In the genomic region with DNA sequence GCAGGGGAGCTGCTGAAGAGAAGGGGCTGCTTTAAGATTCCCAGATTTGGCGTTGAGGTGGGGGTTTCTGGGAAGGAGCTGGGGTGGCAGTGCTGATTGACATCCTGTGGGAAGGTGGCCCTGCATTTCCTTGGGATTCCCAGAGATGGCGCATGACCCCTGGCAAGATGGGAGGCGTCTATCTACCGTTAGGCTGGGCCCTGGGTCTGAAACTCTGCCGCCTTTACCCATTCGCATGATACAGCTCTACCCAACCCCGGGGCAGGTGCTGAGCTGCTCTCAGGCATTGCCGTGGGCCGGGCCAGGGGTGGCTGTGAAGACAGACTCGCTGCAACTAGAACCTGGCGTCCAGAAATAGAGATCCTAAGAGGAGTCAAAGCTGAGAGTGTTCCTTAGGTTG, we compare ENCODE assay signal across 11 cellular contexts. TPM values are rescaled to one million over a fixed set of nuclear protein-coding genes. Genes with fewer than 3 reads are reported as not detected.
A peak's percentile ranks its signal among the peaks of the same experiment; 100 is the strongest.
DNase-seq lines count a peak whose midpoint lies in the region; ATAC-seq, FAIRE-seq and TF ChIP-seq lines count a peak whose summit lies in the region.
"Had no signal": no experiment of that assay in that cellular context is flagged by ENCODE, and none has a peak within 500 bp of the region (broad histone marks: within the 10 kb centered on the region; RNA-seq: fewer than 3 reads in every experiment).

No MANE protein-coding gene starts in this region.

- no peak overlapping the region for H3K4me2 ChIP-seq in endothelial cell of umbilical vein (ENCODE audit: insufficient read depth, low read length)

- no peak overlapping the region for H3K27ac Mint-ChIP-seq in nephron
- H3K27ac Mint-ChIP-seq in stimulated activated effector memory CD8-positive, alpha-beta T cell treated with anti-CD3 and anti-CD28 coated beads, Interleukin-12 subunit alpha, Interleukin-12 subunit beta, amount 100 ng/mL, for 72 hours: no peak overlapping the region

- DNase-seq in ELF-1 (ENCODE audit: low read depth, low spot score) (peak; percentile 41), NT2/D1 (ENCODE audit: low read depth, low spot score) (peak; percentile 46), endothelial cell of umbilical vein (ENCODE audit: low read depth, low spot score) (no peak), NCI-H446 treated with DMSO at 0.1 percent for 48 hours (lab: John Stamatoyannopoulos, UW) (no peak), esophagus muscularis mucosa (ENCODE audit: extremely low spot score) (no peak)
- DNase-seq in stimulated activated effector memory CD8-positive, alpha-beta T cell treated with anti-CD3 and anti-CD28 coated beads, Interleukin-12 subunit alpha, Interleukin-12 subunit beta, amount 100 ng/mL, for 72 hours (ENCODE audit: low spot score in 2 of 2): no peak
- DNase-seq: NCI-H2107; spleen; stimulated activated naive CD8-positive, alpha-beta T cell treated with anti-CD3 and anti-CD28 coated beads, Interleukin-15, Interleukin-2, amounts not matched to agents 100 U/mL and 50 U/mL, for 24 hours had no signal

- no peaks in the 10 kb centered on the region for H3K79me2 ChIP-seq in endothelial cell of umbilical vein (ENCODE audit: control insufficient read depth, insufficient read depth, low read length)

- dilution Hi-C loops in endothelial cell of umbilical vein (cut with MboI; ENCODE audit: extremely low pct_ligation_motif_present, low sequenced_read_pairs): no loop called here

- no peaks in the 10 kb centered on the region for H3K27me3 ChIP-seq in NT2/D1 (ENCODE audit: insufficient read depth, insufficient read length)
- no peaks in the 10 kb centered on the region for H3K27me3 ChIP-seq in endothelial cell of umbilical vein (ENCODE audit: control insufficient read depth in 2 of 2, insufficient read depth in 2 of 2, low read length in 2 of 2)
- peaks cover 0 to 2% (median under 1%) of the 10 kb centered on the region in 4 donors for H3K27me3 ChIP-seq in esophagus muscularis mucosa

- WGBS in esophagus muscularis mucosa: 72% methylated on average over 11 of the region's 11 CpGs

- peaks cover 12% of the 10 kb centered on the region for H3K4me1 ChIP-seq in NT2/D1 (ENCODE audit: insufficient read depth, insufficient read length)
- H3K4me1 ChIP-seq in endothelial cell of umbilical vein (ENCODE audit: control insufficient read depth, extremely low read depth, insufficient read depth, low read length): no peaks in the 10 kb centered on the region
- peaks cover 0 to 26% (median 0%) of the 10 kb centered on the region in 4 donors for H3K4me1 ChIP-seq in esophagus muscularis mucosa

- no TSS peak for BruUV-seq in endothelial cell of umbilical vein (replicated peaks; lab: Mats Ljungman, UMichigan)

- H3K9me3 Mint-ChIP-seq in nephron: no peaks in the 10 kb centered on the region
- no peaks in the 10 kb centered on the region for H3K9me3 Mint-ChIP-seq in stimulated activated effector memory CD8-positive, alpha-beta T cell treated with anti-CD3 and anti-CD28 coated beads, Interleukin-12 subunit alpha, Interleukin-12 subunit beta, amount 100 ng/mL, for 72 hours

- H4K20me1 ChIP-seq in endothelial cell of umbilical vein (replicated peaks; ENCODE audit: control insufficient read depth, extremely low read depth, insufficient read depth, low read length): no peaks in the 10 kb centered on the region

- H3K9me3 ChIP-seq in NT2/D1 (ENCODE audit: insufficient read depth, low read length) (no peaks in the 10 kb centered on the region), endothelial cell of umbilical vein (replicated peaks; ENCODE audit: control insufficient read depth, insufficient read depth, low read length) (no peaks in the 10 kb centered on the region), esophagus muscularis mucosa (no peaks in the 10 kb centered on the region)
- H3K9me3 ChIP-seq: spleen had no signal

- CTCF ChIA-PET in endothelial cell of umbilical vein (lab: Charles Lee): interaction anchor here (0.8 to 1.6 kb wide), 6 partner anchors 13 to 65 kb away, joined by 3 to 5 read pairs (median 3); no protein-coding TSS in a partner anchor

- TF ChIP-seq CTCF in endothelial cell of umbilical vein (IDR thresholded peaks at IDR 0.05; ENCODE audit: extremely low read depth in 1 of 2, insufficient read depth in 1 of 2, low read depth in 1 of 2, low read length in 2 of 2) (peak in 1 of 2 donors; percentile 39), nephron (IDR thresholded peaks at IDR 0.05; ENCODE audit: unreplicated experiment in 3 of 3) (peak in 2 of 3 experiments; percentile 16 to 23), esophagus muscularis mucosa (IDR thresholded peaks at IDR 0.05) (no peak)

- no peak overlapping the region for H3K4me3 Mint-ChIP-seq in nephron
- H3K4me3 Mint-ChIP-seq in stimulated activated effector memory CD8-positive, alpha-beta T cell treated with anti-CD3 and anti-CD28 coated beads, Interleukin-12 subunit alpha, Interleukin-12 subunit beta, amount 100 ng/mL, for 72 hours: no peak overlapping the region

- intact Hi-C loops in endothelial cell of umbilical vein (cut with micrococcal nuclease) (no loop called here), esophagus muscularis mucosa (cut with DNase I) (no loop called here)

- no peak for TF ChIP-seq POLR2A in endothelial cell of umbilical vein (IDR thresholded peaks at IDR 0.05; ENCODE audit: low read depth, low read length)
- no peak for TF ChIP-seq POLR2A in esophagus muscularis mucosa (IDR thresholded peaks at IDR 0.05; ENCODE audit: low read depth)

- FAIRE-seq in endothelial cell of umbilical vein (lab: Jason Lieb, UNC): peak; percentile 33

- H3K4me1 Mint-ChIP-seq in nephron: peaks cover 13% of the 10 kb centered on the region
- H3K4me1 Mint-ChIP-seq in stimulated activated effector memory CD8-positive, alpha-beta T cell treated with anti-CD3 and anti-CD28 coated beads, Interleukin-12 subunit alpha, Interleukin-12 subunit beta, amount 100 ng/mL, for 72 hours: no peaks in the 10 kb centered on the region

- H3K36me3 ChIP-seq in NT2/D1 (ENCODE audit: insufficient read depth, insufficient read length, low read length) (peaks cover 51% of the 10 kb centered on the region), endothelial cell of umbilical vein (ENCODE audit: control insufficient read depth in 2 of 2, extremely low read depth in 1 of 2, insufficient read depth in 2 of 2, low read length in 2 of 2) (peaks cover 0 to 2% of the 10 kb centered on the region in 2 experiments), esophagus muscularis mucosa (peaks cover 0 to 11% (median 4%) of the 10 kb centered on the region in 4 donors)

- POLR2A ChIA-PET in endothelial cell of umbilical vein (lab: Charles Lee): no interaction called here

- H3K4me3 ChIP-seq in NT2/D1 (ENCODE audit: insufficient read length, low read depth): no peak overlapping the region
- H3K4me3 ChIP-seq in endothelial cell of umbilical vein (replicated peaks in 1 of 3; ENCODE audit: insufficient read depth in 1 of 3, low read depth in 1 of 3, low read length in 3 of 3): no peak overlapping the region
- no peak overlapping the region for H3K4me3 ChIP-seq in esophagus muscularis mucosa
- H3K4me3 ChIP-seq: spleen had no signal

- H3K27me3 Mint-ChIP-seq in nephron (ENCODE audit: low read depth): peaks cover 4% of the 10 kb centered on the region

- H3K36me3 Mint-ChIP-seq in nephron (ENCODE audit: low read depth): peaks cover 4% of the 10 kb centered on the region
- peaks cover 15% of the 10 kb centered on the region for H3K36me3 Mint-ChIP-seq in stimulated activated effector memory CD8-positive, alpha-beta T cell treated with anti-CD3 and anti-CD28 coated beads, Interleukin-12 subunit alpha, Interleukin-12 subunit beta, amount 100 ng/mL, for 72 hours

- H3K9me1 ChIP-seq in endothelial cell of umbilical vein (replicated peaks; ENCODE audit: control insufficient read depth, extremely low read depth, insufficient read depth, low read length): no peaks in the 10 kb centered on the region

- no peak for TF ChIP-seq EP300 in esophagus muscularis mucosa (IDR thresholded peaks at IDR 0.05)

- H3K27ac ChIP-seq in endothelial cell of umbilical vein (ENCODE audit: insufficient read depth, low read depth, low read length) (no peak overlapping the region), esophagus muscularis mucosa (replicated peaks in 1 of 4) (no peak overlapping the region)
- H3K27ac ChIP-seq: spleen had no signal

- peak overlapping the region; percentile 8 for H3K9ac ChIP-seq in NT2/D1 (ENCODE audit: insufficient read length, low read depth)
- no peak overlapping the region for H3K9ac ChIP-seq in endothelial cell of umbilical vein (replicated peaks; ENCODE audit: extremely low read depth, insufficient read depth, low read length)

- ATAC-seq in HG03354 (IDR thresholded peaks at IDR 0.05; ENCODE audit: poor library complexity, severe bottlenecking, unreplicated experiment): no peak
- no peak for ATAC-seq in stimulated activated effector memory CD8-positive, alpha-beta T cell treated with anti-CD3 and anti-CD28 coated beads, Interleukin-12 subunit alpha, Interleukin-12 subunit beta, amount 100 ng/mL, for 72 hours
- ATAC-seq: stimulated activated naive CD8-positive, alpha-beta T cell treated with anti-CD3 and anti-CD28 coated beads, Interleukin-15, Interleukin-2, amounts not matched to agents 100 U/mL and 50 U/mL, for 24 hours had no signal

- H2AFZ ChIP-seq in endothelial cell of umbilical vein (ENCODE audit: low read depth, low read length): no peak overlapping the region

RNA-seq across cellular contexts. Expression of gene MVD, which starts 9.9 kb away (rescaled TPM):
- 117 and 142 TPM in 2 replicates for total RNA-seq in endothelial cell of umbilical vein
- 60.3 and 64.4 TPM in 2 replicates for polyA plus RNA-seq in endothelial cell of umbilical vein
- 33.2 and 45.5 TPM in 2 replicates for polyA plus RNA-seq in endothelial cell of umbilical vein (2011; cell fraction: cytosol; rRNA removed)
- polyA plus RNA-seq in endothelial cell of umbilical vein (2011; cell fraction: nucleus; rRNA removed): 93.3 and 135 TPM in 2 replicates
- 35.6 and 44.3 TPM in 2 replicates for polyA plus RNA-seq in endothelial cell of umbilical vein (2012)
- polyA minus RNA-seq in endothelial cell of umbilical vein: 23.2 and 27.7 TPM in 2 replicates
- polyA minus RNA-seq in endothelial cell of umbilical vein (2011; cell fraction: cytosol; rRNA and poly(A)+ RNA removed): 15.1 TPM
- polyA minus RNA-seq in endothelial cell of umbilical vein (2011; cell fraction: nucleus; rRNA and poly(A)+ RNA removed): 17.0 and 28.2 TPM in 2 replicates
- total RNA-seq in esophagus muscularis mucosa: 10 to 100 TPM; 27.0 to 32.4 (median 29.3) TPM

RNA-seq across cellular contexts. Expression of gene SNAI3, which starts 13.5 kb away (rescaled TPM):
- total RNA-seq in endothelial cell of umbilical vein: 0.18 and 0.31 TPM in 2 replicates
- polyA plus RNA-seq in endothelial cell of umbilical vein: 0.30 and 0.38 TPM in 2 replicates
- polyA plus RNA-seq in endothelial cell of umbilical vein (2011; cell fraction: cytosol; rRNA removed): 0.21 TPM in 1 of 2 replicates, not detected in the other
- 0.20 TPM in 1 of 2 replicates, not detected in the other for polyA plus RNA-seq in endothelial cell of umbilical vein (2011; cell fraction: nucleus; rRNA removed)
- 0.09 and 0.19 TPM in 2 replicates for polyA plus RNA-seq in endothelial cell of umbilical vein (2012)
- polyA minus RNA-seq in endothelial cell of umbilical vein: not detected in 2 replicates
- not detected for polyA minus RNA-seq in endothelial cell of umbilical vein (2011; cell fraction: cytosol; rRNA and poly(A)+ RNA removed)
- 0.24 TPM in 1 of 2 replicates, not detected in the other for polyA minus RNA-seq in endothelial cell of umbilical vein (2011; cell fraction: nucleus; rRNA and poly(A)+ RNA removed)
- total RNA-seq in esophagus muscularis mucosa: under 1 TPM; 0.26 to 0.83 (median 0.59) TPM

RNA-seq across cellular contexts. Expression of gene CYBA, which starts 21.9 kb away (rescaled TPM):
- total RNA-seq in endothelial cell of umbilical vein: 37.0 and 45.8 TPM in 2 replicates
- polyA plus RNA-seq in endothelial cell of umbilical vein: 77.3 and 100 TPM in 2 replicates
- 23.9 and 36.3 TPM in 2 replicates for polyA plus RNA-seq in endothelial cell of umbilical vein (2011; cell fraction: cytosol; rRNA removed)
- 36.0 and 38.6 TPM in 2 replicates for polyA plus RNA-seq in endothelial cell of umbilical vein (2011; cell fraction: nucleus; rRNA removed)
- 36.0 and 60.6 TPM in 2 replicates for polyA plus RNA-seq in endothelial cell of umbilical vein (2012)
- 24.4 and 25.9 TPM in 2 replicates for polyA minus RNA-seq in endothelial cell of umbilical vein
- polyA minus RNA-seq in endothelial cell of umbilical vein (2011; cell fraction: cytosol; rRNA and poly(A)+ RNA removed): 325 TPM
- 7.6 and 10.3 TPM in 2 replicates for polyA minus RNA-seq in endothelial cell of umbilical vein (2011; cell fraction: nucleus; rRNA and poly(A)+ RNA removed)
- 100 to 1,000 TPM in 2 of 4 donors, 10 to 100 TPM in 2; 46.5 to 156 (median 99.2) TPM for total RNA-seq in esophagus muscularis mucosa

RNA-seq across cellular contexts. Expression of gene RNF166, which starts 33.4 kb away (rescaled TPM):
- total RNA-seq in endothelial cell of umbilical vein (38.8 and 41.8 TPM in 2 replicates), esophagus muscularis mucosa (10 to 100 TPM; 23.3 to 33.5 (median 27.5) TPM)
- polyA plus RNA-seq in endothelial cell of umbilical vein: 27.6 and 34.0 TPM in 2 replicates
- polyA plus RNA-seq in endothelial cell of umbilical vein (2011; cell fraction: cytosol; rRNA removed): 16.0 and 25.1 TPM in 2 replicates
- polyA plus RNA-seq in endothelial cell of umbilical vein (2011; cell fraction: nucleus; rRNA removed): 44.2 and 52.7 TPM in 2 replicates
- 15.8 and 20.0 TPM in 2 replicates for polyA plus RNA-seq in endothelial cell of umbilical vein (2012)
- 15.2 and 15.4 TPM in 2 replicates for polyA minus RNA-seq in endothelial cell of umbilical vein
- 17.2 TPM for polyA minus RNA-seq in endothelial cell of umbilical vein (2011; cell fraction: cytosol; rRNA and poly(A)+ RNA removed)
- 16.2 and 22.6 TPM in 2 replicates for polyA minus RNA-seq in endothelial cell of umbilical vein (2011; cell fraction: nucleus; rRNA and poly(A)+ RNA removed)

RNA-seq across cellular contexts. Expression of gene CTU2, which starts 33.5 kb away (rescaled TPM):
- 33.7 and 37.5 TPM in 2 replicates for total RNA-seq in endothelial cell of umbilical vein
- polyA plus RNA-seq in endothelial cell of umbilical vein: 26.1 and 30.8 TPM in 2 replicates
- polyA plus RNA-seq in endothelial cell of umbilical vein (2011; cell fraction: cytosol; rRNA removed): 14.6 and 19.2 TPM in 2 replicates
- polyA plus RNA-seq in endothelial cell of umbilical vein (2011; cell fraction: nucleus; rRNA removed): 35.9 and 36.8 TPM in 2 replicates
- 19.1 and 27.5 TPM in 2 replicates for polyA plus RNA-seq in endothelial cell of umbilical vein (2012)
- polyA minus RNA-seq in endothelial cell of umbilical vein: 11.6 and 15.6 TPM in 2 replicates
- 27.9 TPM for polyA minus RNA-seq in endothelial cell of umbilical vein (2011; cell fraction: cytosol; rRNA and poly(A)+ RNA removed)
- polyA minus RNA-seq in endothelial cell of umbilical vein (2011; cell fraction: nucleus; rRNA and poly(A)+ RNA removed): 10.3 and 15.4 TPM in 2 replicates
- 10 to 100 TPM in 2 of 4 donors, 1 to 10 TPM in 2; 8.9 to 14.7 (median 10.3) TPM for total RNA-seq in esophagus muscularis mucosa

Comparison
In these comparisons a context has a peak if more than half of its experiments do, and no peak if none do; other contexts are left out.
1. DNase-seq: peak in ELF-1 (single experiment) and NT2/D1 (single experiment); none in endothelial cell of umbilical vein (single experiment), NCI-H446 treated with DMSO at 0.1 percent for 48 hours (single experiment), stimulated activated effector memory CD8-positive, alpha-beta T cell treated with anti-CD3 and anti-CD28 coated beads, Interleukin-12 subunit alpha, Interleukin-12 subunit beta, amount 100 ng/mL, for 72 hours (0 of 2) and esophagus muscularis mucosa (single experiment).
2. CTCF ChIP-seq: peak in nephron (2 of 3); none in esophagus muscularis mucosa (0 of 3).